8 cellular contexts compared by ENCODE assay signal in genomic region chr5:1594336-1595106, GRCh38.
DNase-seq lines count a peak whose midpoint lies in the region; ATAC-seq and TF ChIP-seq lines count a peak whose summit lies in the region.

No MANE protein-coding gene starts in this region.

- no peaks in the 10 kb centered on the region for H3K79me2 ChIP-seq in neural cell (replicated peaks; ENCODE audit: insufficient read depth, low read length)

- H3K9me3 Mint-ChIP-seq in activated T-cell treated with anti-CD3 and anti-CD28 coated beads, Interleukin-2, amount 50 U/mL, for 4 hours, result no peaks in the 10 kb centered on the region
- no peaks in the 10 kb centered on the region for H3K9me3 Mint-ChIP-seq in stimulated activated naive CD8-positive, alpha-beta T cell treated with anti-CD3 and anti-CD28 coated beads, Interleukin-15, Interleukin-2, amounts not matched to agents 100 ng/mL and 50 ng/mL, for 24 hours

- H3K4me2 ChIP-seq in neural cell (ENCODE audit: low read length), result no peak overlapping the region

- H3K4me3 Mint-ChIP-seq in activated T-cell treated with anti-CD3 and anti-CD28 coated beads, Interleukin-2, amount 50 U/mL, for 4 hours, result peak overlapping the region; percentile 72
- peak overlapping the region; percentile 75 for H3K4me3 Mint-ChIP-seq in stimulated activated naive CD8-positive, alpha-beta T cell treated with anti-CD3 and anti-CD28 coated beads, Interleukin-15, Interleukin-2, amounts not matched to agents 100 ng/mL and 50 ng/mL, for 24 hours

- H3K27ac Mint-ChIP-seq in stimulated activated naive CD8-positive, alpha-beta T cell treated with anti-CD3 and anti-CD28 coated beads, Interleukin-15, Interleukin-2, amounts not matched to agents 100 ng/mL and 50 ng/mL, for 24 hours, result no peak overlapping the region

- H4K20me1 ChIP-seq in neural cell (ENCODE audit: insufficient read depth), result no peaks in the 10 kb centered on the region

- no peak overlapping the region for H3K27ac ChIP-seq in neural cell (ENCODE audit: low read length)

- H3K27me3 ChIP-seq in neural cell (ENCODE audit: insufficient read depth, low read depth, low read length), result no peaks in the 10 kb centered on the region

- H3K36me3 Mint-ChIP-seq in activated T-cell treated with anti-CD3 and anti-CD28 coated beads, Interleukin-2, amount 50 U/mL, for 4 hours (ENCODE audit: insufficient read depth), result peaks cover 14% of the 10 kb centered on the region
- H3K36me3 Mint-ChIP-seq in stimulated activated naive CD8-positive, alpha-beta T cell treated with anti-CD3 and anti-CD28 coated beads, Interleukin-15, Interleukin-2, amounts not matched to agents 100 ng/mL and 50 ng/mL, for 24 hours (ENCODE audit: low read depth), result peaks cover 13% of the 10 kb centered on the region

- H3K27me3 Mint-ChIP-seq in activated T-cell treated with anti-CD3 and anti-CD28 coated beads, Interleukin-2, amount 50 U/mL, for 4 hours (ENCODE audit: low read depth), result no peaks in the 10 kb centered on the region
- no peaks in the 10 kb centered on the region for H3K27me3 Mint-ChIP-seq in stimulated activated naive CD8-positive, alpha-beta T cell treated with anti-CD3 and anti-CD28 coated beads, Interleukin-15, Interleukin-2, amounts not matched to agents 100 ng/mL and 50 ng/mL, for 24 hours

- peak; percentile 32 for TF ChIP-seq EP300 in neural cell (conservative IDR thresholded peaks at IDR 0.05; ENCODE audit: poor library complexity, severe bottlenecking)

- H3K4me3 ChIP-seq in fibroblast of villous mesenchyme (ENCODE audit: low read depth, low read length) (peak overlapping the region; percentile 59), neural cell (ENCODE audit: low read length) (peak overlapping the region; percentile 81)

- H3K9ac ChIP-seq in neural cell (ENCODE audit: low read length), result peak overlapping the region; percentile 74

- peaks cover 11% of the 10 kb centered on the region for H3K4me1 Mint-ChIP-seq in activated T-cell treated with anti-CD3 and anti-CD28 coated beads, Interleukin-2, amount 50 U/mL, for 4 hours (ENCODE audit: low read depth)
- peaks cover 29% of the 10 kb centered on the region for H3K4me1 Mint-ChIP-seq in stimulated activated naive CD8-positive, alpha-beta T cell treated with anti-CD3 and anti-CD28 coated beads, Interleukin-15, Interleukin-2, amounts not matched to agents 100 ng/mL and 50 ng/mL, for 24 hours (ENCODE audit: low read depth)

- H3K9me3 ChIP-seq in neural cell (ENCODE audit: low read length), result no peaks in the 10 kb centered on the region

- no peaks in the 10 kb centered on the region for H3K9me2 ChIP-seq in neural cell (ENCODE audit: insufficient read depth, low read length)

- H2AFZ ChIP-seq in neural cell (ENCODE audit: low read depth, low read length), result peak overlapping the region; percentile 29

- ATAC-seq in HG02973 (IDR thresholded peaks at IDR 0.05; ENCODE audit: unreplicated experiment), result peak; percentile 89
- peak; percentile 91 to 94 for ATAC-seq in activated T-cell treated with anti-CD3 and anti-CD28 coated beads, Interleukin-2, amount 50 U/mL, for 4 hours

- DNase-seq in NCI-H187 (lab: John Stamatoyannopoulos, UW) (peak; percentile 21 to 31), NCI-H187 treated with DMSO at 0.1 percent for 48 hours (lab: John Stamatoyannopoulos, UW) (no peak), NCI-H524 treated with DMSO at 0.1 percent for 48 hours (lab: John Stamatoyannopoulos, UW) (peak; percentile 27), fibroblast of villous mesenchyme (ENCODE audit: low read depth) (peak; percentile 37)
- peak; percentile 65 for DNase-seq in activated T-cell treated with anti-CD3 and anti-CD28 coated beads, Interleukin-2, amount 50 U/mL, for 4 hours

- peak; percentile 26 for TF ChIP-seq CTCF in fibroblast of villous mesenchyme (IDR thresholded peaks at IDR 0.05; ENCODE audit: insufficient read depth, low read depth, low read length)
- peak; percentile 85 for TF ChIP-seq CTCF in neural cell (IDR thresholded peaks at IDR 0.05; ENCODE audit: poor library complexity, severe bottlenecking)

- no peaks in the 10 kb centered on the region for H3F3A ChIP-seq in neural cell (ENCODE audit: insufficient read depth, low read length, poor library complexity, severe bottlenecking)

- TF ChIP-seq RAD21 in neural cell (conservative IDR thresholded peaks at IDR 0.05), result no peak

- H3K36me3 ChIP-seq in neural cell (ENCODE audit: insufficient read depth, low read length), result no peaks in the 10 kb centered on the region

TF ChIP-seq in neural cell, 6 proteins besides CTCF, POLR2A, EP300 and RAD21:
- TF ChIP-seq POLR2AphosphoS5 (IDR thresholded peaks at IDR 0.05) (peak; percentile 78), EZH2 (IDR thresholded peaks at IDR 0.05; ENCODE audit: borderline replicate concordance, insufficient read depth, low read length, poor library complexity, severe bottlenecking) (no peak), SMC3 (conservative IDR thresholded peaks at IDR 0.05; ENCODE audit: poor library complexity) (peak; percentile 63), MXI1 (conservative IDR thresholded peaks at IDR 0.05; ENCODE audit: poor library complexity, severe bottlenecking) (peak; percentile 78), TAF1 (IDR thresholded peaks at IDR 0.05; ENCODE audit: low read depth) (peak; percentile 28)
- TF ChIP-seq, protein P1, sequence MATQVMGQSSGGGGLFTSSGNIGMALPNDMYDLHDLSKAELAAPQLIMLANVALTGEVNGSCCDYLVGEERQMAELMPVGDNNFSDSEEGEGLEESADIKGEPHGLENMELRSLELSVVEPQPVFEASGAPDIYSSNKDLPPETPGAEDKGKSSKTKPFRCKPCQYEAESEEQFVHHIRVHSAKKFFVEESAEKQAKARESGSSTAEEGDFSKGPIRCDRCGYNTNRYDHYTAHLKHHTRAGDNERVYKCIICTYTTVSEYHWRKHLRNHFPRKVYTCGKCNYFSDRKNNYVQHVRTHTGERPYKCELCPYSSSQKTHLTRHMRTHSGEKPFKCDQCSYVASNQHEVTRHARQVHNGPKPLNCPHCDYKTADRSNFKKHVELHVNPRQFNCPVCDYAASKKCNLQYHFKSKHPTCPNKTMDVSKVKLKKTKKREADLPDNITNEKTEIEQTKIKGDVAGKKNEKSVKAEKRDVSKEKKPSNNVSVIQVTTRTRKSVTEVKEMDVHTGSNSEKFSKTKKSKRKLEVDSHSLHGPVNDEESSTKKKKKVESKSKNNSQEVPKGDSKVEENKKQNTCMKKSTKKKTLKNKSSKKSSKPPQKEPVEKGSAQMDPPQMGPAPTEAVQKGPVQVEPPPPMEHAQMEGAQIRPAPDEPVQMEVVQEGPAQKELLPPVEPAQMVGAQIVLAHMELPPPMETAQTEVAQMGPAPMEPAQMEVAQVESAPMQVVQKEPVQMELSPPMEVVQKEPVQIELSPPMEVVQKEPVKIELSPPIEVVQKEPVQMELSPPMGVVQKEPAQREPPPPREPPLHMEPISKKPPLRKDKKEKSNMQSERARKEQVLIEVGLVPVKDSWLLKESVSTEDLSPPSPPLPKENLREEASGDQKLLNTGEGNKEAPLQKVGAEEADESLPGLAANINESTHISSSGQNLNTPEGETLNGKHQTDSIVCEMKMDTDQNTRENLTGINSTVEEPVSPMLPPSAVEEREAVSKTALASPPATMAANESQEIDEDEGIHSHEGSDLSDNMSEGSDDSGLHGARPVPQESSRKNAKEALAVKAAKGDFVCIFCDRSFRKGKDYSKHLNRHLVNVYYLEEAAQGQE (IDR thresholded peaks at IDR 0.05; ENCODE audit: borderline replicate concordance), result no peak
